ENCODE assay signal across 36 cellular contexts in genomic region chr10:24854256-24854655, GRCh38.
"Had no signal": no experiment of that assay in that cellular context is flagged by ENCODE, and none has a peak within 500 bp of the region (broad histone marks: within the 10 kb centered on the region; RNA-seq: fewer than 3 reads in every experiment).

No MANE protein-coding gene starts in this region.

- H3K9me3 ChIP-seq: adrenal gland, body of pancreas, SJCRH30 had no signal

- FAIRE-seq: astrocyte, bronchial epithelial cell, RCC 7860, TTC549 had no signal

- DNase-seq: activated CD4-positive, alpha-beta T cell treated with anti-CD3 and anti-CD28 coated beads for 36 hours; activated CD4-positive, alpha-beta T cell treated with anti-CD3 and anti-CD28 coated beads, Interleukin-2, amount 10 ng/mL, durations not matched to agents 7 days and 5 days; activated CD4-positive, alpha-beta T cell treated with anti-CD3 and anti-CD28 coated beads, Interleukin-2, amount 50 U/mL, for 48 hours; activated CD8-positive, alpha-beta T cell treated with anti-CD3 and anti-CD28 coated beads, Interleukin-2, amount 10 ng/mL, durations not matched to agents 7 days and 5 days; activated gamma-delta T cell treated with Interleukin-2 at 50 U/mL for 16 hours; activated naive CD4-positive, alpha-beta T cell treated with anti-CD3 and anti-CD28 coated beads for 36 hours; activated T-cell treated with anti-CD3 and anti-CD28 coated beads, Interleukin-2, amount 50 U/mL, for 24 hours; adrenal gland; body of pancreas; caudate nucleus; cerebellar nuclear complex; Kasumi-1; KG1; MM.1S; NCI-H1105 treated with DMSO at 0.1 percent for 48 hours; NCI-H1436; NCI-H1694; NCI-H1930; NCI-H2081 treated with DMSO at 0.1 percent for 48 hours; NCI-H446; NCI-H510A treated with DMSO at 0.1 percent for 48 hours; NCI-H69; NCI-H82; NK-92 treated with Interleukin-12 subunit alpha and Interleukin-12 subunit beta, amount 100 ng/mL, for 24 hours; PC-3; SJCRH30 had no signal

- H3K36me3 ChIP-seq: adrenal gland, SJCRH30 had no signal

- ATAC-seq: activated CD4-positive, alpha-beta T cell treated with anti-CD3 and anti-CD28 coated beads for 36 hours; activated CD4-positive, CD25-positive, alpha-beta regulatory T cell treated with anti-CD3 and anti-CD28 coated beads, Interleukin-2, amount 50 U/mL, for 24 hours; activated CD8-positive, alpha-beta T cell treated with anti-CD3 and anti-CD28 coated beads, Interleukin-2, amount 10 ng/mL, durations not matched to agents 7 days and 5 days; activated naive CD4-positive, alpha-beta T cell treated with anti-CD3 and anti-CD28 coated beads, Interleukin-2, amount 50 U/mL, for 72 hours; body of pancreas; PC-3; Right ventricle myocardium inferior; WTC11 had no signal

- H3K4me3 ChIP-seq: adrenal gland, body of pancreas, SJCRH30, SK-N-MC had no signal

- H3K27me3 ChIP-seq: adrenal gland, body of pancreas, SJCRH30 had no signal

- H3K4me1 ChIP-seq: adrenal gland, body of pancreas had no signal

- H3K27ac ChIP-seq: adrenal gland, body of pancreas, RWPE1, SJCRH30, SK-N-MC had no signal
